Comparison of ENCODE assay signal across 8 cellular contexts in genomic region chr16:11583889-11584565, GRCh38. TPM values are rescaled to one million over a fixed set of nuclear protein-coding genes. Genes with fewer than 3 reads are reported as not detected.
A peak's percentile ranks its signal among the peaks of the same experiment; 100 is the strongest.
DNase-seq lines count a peak whose midpoint lies in the region; ATAC-seq, FAIRE-seq and TF ChIP-seq lines count a peak whose summit lies in the region.

No MANE protein-coding gene starts in this region.

- peak overlapping the region; percentile 99 to 100 for H3K27ac ChIP-seq in A549
- no peak overlapping the region; the same call in 1 of the 2 replicates for H3K27ac ChIP-seq in HEK293 (ENCODE audit: extremely low read depth, low read depth, low read length)
- peak overlapping the region; percentile 71 to 97 for H3K27ac ChIP-seq in uterus

- peak overlapping the region; percentile 97 for H3K4me2 ChIP-seq in A549

- no peak for FAIRE-seq in A549 (lab: Jason Lieb, UNC)

- CTCF ChIA-PET in A549 (lab: Yijun Ruan, JAX), result interaction anchor here (0.6 to 1.4 kb wide), 3 partner anchors 27 to 71 kb away, joined by 3 to 9 read pairs (median 4); no protein-coding TSS in a partner anchor
- CTCF ChIA-PET in HEK293 (lab: Yijun Ruan, JAX), result interaction anchor here (0.5 to 1.1 kb wide), 6 partner anchors 10 to 668 kb away, joined by 3 to 4 read pairs (median 3); no protein-coding TSS in a partner anchor

- peaks cover 21% of the 10 kb centered on the region for H3K4me1 Mint-ChIP-seq in activated T-helper 17 cell treated with anti-CD3 and anti-CD28 coated beads, Interleukin-2, amount 50 U/mL, for 72 hours

- TF ChIP-seq CTCF in A549 (IDR thresholded peaks at IDR 0.05) (no peak), HEK293 (tag by site-specific recombination; IDR thresholded peaks at IDR 0.05) (no peak), uterus (IDR thresholded peaks at IDR 0.05) (no peak), GM13976 (IDR thresholded peaks at IDR 0.05; ENCODE audit: borderline replicate concordance, control extremely low read depth, extremely low read depth, insufficient read depth, missing control alignments) (no peak)

- DNase-seq in A549 (ENCODE audit: low read depth in 1 of 2, low spot score in 1 of 2) (peak in 1 of 2 experiments; percentile 69), left colon (peak; percentile 61 to 65), uterus (no peak), GM13976 (ENCODE audit: low spot score) (no peak), NCI-H2107 treated with DMSO at 0.1 percent for 48 hours (lab: John Stamatoyannopoulos, UW; ENCODE audit: unreplicated experiment) (no peak), foreskin melanocyte (no peak)

- H3K36me3 ChIP-seq in HEK293 (ENCODE audit: control insufficient read depth in 2 of 2, insufficient read depth in 1 of 2, low read length in 2 of 2), result no peaks in the 10 kb centered on the region
- no peaks in the 10 kb centered on the region for H3K36me3 ChIP-seq in uterus

- H3K27ac Mint-ChIP-seq in activated T-helper 17 cell treated with anti-CD3 and anti-CD28 coated beads, Interleukin-2, amount 50 U/mL, for 72 hours, result peak overlapping the region; percentile 35

- 5% methylated on average over 7 of the region's 7 CpGs for WGBS in A549 (ENCODE audit: missing lambda C conversion rate)

- TF ChIP-seq EP300 in A549 (IDR thresholded peaks at IDR 0.05), result no peak; a peak in 1 of 5 replicates

- POLR2A ChIA-PET in A549 (lab: Yijun Ruan, JAX) (interaction anchor here (2.5 kb wide), 1 partner anchor 56 kb away, joined by 10 read pairs; no protein-coding TSS in a partner anchor), HEK293 (lab: Yijun Ruan, JAX) (interaction anchor here (0.6 kb wide), 1 partner anchor 131 kb away, joined by 4 read pairs; no protein-coding TSS in a partner anchor)

- H3K9me3 Mint-ChIP-seq in activated T-helper 17 cell treated with anti-CD3 and anti-CD28 coated beads, Interleukin-2, amount 50 U/mL, for 72 hours, result no peaks in the 10 kb centered on the region

- TF ChIP-seq POLR2A in A549 (IDR thresholded peaks at IDR 0.05; ENCODE audit: low read length) (no peak), uterus (IDR thresholded peaks at IDR 0.05) (no peak)

- TF ChIP-seq RAD21 in A549 (conservative IDR thresholded peaks at IDR 0.05 in 1 of 2, IDR thresholded peaks at IDR 0.05 in 1 of 2), result no peak

- H3K27me3 Mint-ChIP-seq in activated T-helper 17 cell treated with anti-CD3 and anti-CD28 coated beads, Interleukin-2, amount 50 U/mL, for 72 hours, result no peaks in the 10 kb centered on the region

- H3K36me3 Mint-ChIP-seq in activated T-helper 17 cell treated with anti-CD3 and anti-CD28 coated beads, Interleukin-2, amount 50 U/mL, for 72 hours (ENCODE audit: low read depth), result peaks cover 56% of the 10 kb centered on the region

- intact Hi-C loops in left colon (cut with DNase I, micrococcal nuclease) (no loop called here), uterus (cut with DNase I; ENCODE audit: low total_unique reads) (no loop called here)

- ATAC-seq in A549 (peak in 1 of 2 experiments; percentile 3; a peak in 2 of 6 replicates), left colon (peak; percentile 74)
- peak; percentile 11 for ATAC-seq in activated T-helper 17 cell treated with anti-CD3 and anti-CD28 coated beads, Interleukin-2, amount 50 U/mL, for 72 hours (replicated peaks)

- peak overlapping the region; percentile 75 for H3K4me3 Mint-ChIP-seq in activated T-helper 17 cell treated with anti-CD3 and anti-CD28 coated beads, Interleukin-2, amount 50 U/mL, for 72 hours

- peak overlapping the region; percentile 93 for H3K4me3 ChIP-seq in A549
- H3K4me3 ChIP-seq in HEK293 (ENCODE audit: low read depth, low read length), result no peak overlapping the region
- H3K4me3 ChIP-seq in uterus, result peak overlapping the region in 1 of 2 donors; percentile 5

- peaks cover 60% of the 10 kb centered on the region for H3K4me1 ChIP-seq in A549
- peaks cover 15% of the 10 kb centered on the region for H3K4me1 ChIP-seq in HEK293 (ENCODE audit: control insufficient read depth, insufficient read depth, low read length)
- no peaks in the 10 kb centered on the region for H3K4me1 ChIP-seq in uterus

- in situ Hi-C loops in GM13976 (cut with MboI; ENCODE audit: low sequenced_read_pairs, unreplicated experiment), result no loop called here

- H3K9me3 ChIP-seq in A549 (no peaks in the 10 kb centered on the region), HEK293 (ENCODE audit: control insufficient read depth, insufficient read depth, low read depth, low read length) (no peaks in the 10 kb centered on the region), uterus (no peaks in the 10 kb centered on the region)

- H3K27me3 ChIP-seq in uterus, result no peaks in the 10 kb centered on the region

TF ChIP-seq in A549, 52 proteins besides CTCF, POLR2A, EP300 and RAD21:
- TF ChIP-seq KDM1A (IDR thresholded peaks at IDR 0.05; ENCODE audit: low read depth), result no peak
- TF ChIP-seq EHF (CRISPR knock-in tag; IDR thresholded peaks at IDR 0.05), result no peak
- no peak for TF ChIP-seq RFX5 (IDR thresholded peaks at IDR 0.05)
- no peak for TF ChIP-seq EHMT2 (IDR thresholded peaks at IDR 0.05; ENCODE audit: low read depth)
- TF ChIP-seq GATA3 (IDR thresholded peaks at IDR 0.05; ENCODE audit: borderline replicate concordance), result peak; percentile 43; the same call in 1 of the 2 replicates

TF ChIP-seq in HEK293, 187 proteins besides CTCF, POLR2A, EP300 and RAD21 (continues in another document):
- TF ChIP-seq ZNF623 (tag by site-specific recombination; IDR thresholded peaks at IDR 0.05) (no peak), OVOL3 (tag by site-specific recombination; IDR thresholded peaks at IDR 0.05) (no peak), ZNF302 (tag by site-specific recombination; IDR thresholded peaks at IDR 0.05; ENCODE audit: low read depth) (no peak), ZNF133 (tag by site-specific recombination; IDR thresholded peaks at IDR 0.05) (no peak), ZNF654 (tag by site-specific recombination; IDR thresholded peaks at IDR 0.05; ENCODE audit: low read depth) (no peak), ZNF366 (tag by site-specific recombination; conservative IDR thresholded peaks at IDR 0.05) (0 out of 2 replicates have a peak, but pooled peaks have one; percentile 25), SCRT1 (tag by site-specific recombination; IDR thresholded peaks at IDR 0.05; ENCODE audit: borderline replicate concordance) (no peak), ZBTB21 (tag by site-specific recombination; IDR thresholded peaks at IDR 0.05) (no peak), KLF9 (tag by site-specific recombination; IDR thresholded peaks at IDR 0.05; ENCODE audit: low read depth) (no peak), MYNN (tag by site-specific recombination; IDR thresholded peaks at IDR 0.05; ENCODE audit: borderline replicate concordance) (no peak), ZNF610 (tag by site-specific recombination; IDR thresholded peaks at IDR 0.05; ENCODE audit: borderline replicate concordance) (no peak), PRDM6 (tag by site-specific recombination; IDR thresholded peaks at IDR 0.05) (peak; percentile 79)
- TF ChIP-seq, protein P1, sequence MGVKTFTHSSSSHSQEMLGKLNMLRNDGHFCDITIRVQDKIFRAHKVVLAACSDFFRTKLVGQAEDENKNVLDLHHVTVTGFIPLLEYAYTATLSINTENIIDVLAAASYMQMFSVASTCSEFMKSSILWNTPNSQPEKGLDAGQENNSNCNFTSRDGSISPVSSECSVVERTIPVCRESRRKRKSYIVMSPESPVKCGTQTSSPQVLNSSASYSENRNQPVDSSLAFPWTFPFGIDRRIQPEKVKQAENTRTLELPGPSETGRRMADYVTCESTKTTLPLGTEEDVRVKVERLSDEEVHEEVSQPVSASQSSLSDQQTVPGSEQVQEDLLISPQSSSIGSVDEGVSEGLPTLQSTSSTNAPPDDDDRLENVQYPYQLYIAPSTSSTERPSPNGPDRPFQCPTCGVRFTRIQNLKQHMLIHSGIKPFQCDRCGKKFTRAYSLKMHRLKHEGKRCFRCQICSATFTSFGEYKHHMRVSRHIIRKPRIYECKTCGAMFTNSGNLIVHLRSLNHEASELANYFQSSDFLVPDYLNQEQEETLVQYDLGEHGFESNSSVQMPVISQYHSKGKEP (tag by site-specific recombination; IDR thresholded peaks at IDR 0.05), result no peak

RNA-seq across cellular contexts. Expression of gene LITAF, which starts 2.7 kb away (rescaled TPM):
- polyA plus RNA-seq in A549 (2011; rRNA removed) (197 and 216 TPM in 2 replicates), A549 (2017; fragmentation: RNase III; extraction: RNeasy Plus Mini Kit Qiagen cat#74134 plus additional on column Dnase treatment) (197 to 227 TPM (median 218 TPM) in 3 replicates)
- 250 and 441 TPM in 2 replicates for polyA plus RNA-seq in A549 (2012; cell fraction: cytosol; rRNA removed)
- polyA plus RNA-seq in A549 (2012; cell fraction: nucleus; rRNA removed), result 173 and 229 TPM in 2 replicates
- polyA minus RNA-seq in A549 (2011; rRNA and poly(A)+ RNA removed), result 215 and 242 TPM in 2 replicates
- total RNA-seq in activated T-helper 17 cell treated with anti-CD3 and anti-CD28 coated beads, Interleukin-2, amount 50 U/mL, for 72 hours, result 10 to 100 TPM; 66.0 to 82.9 TPM
- total RNA-seq in left colon (100 to 1,000 TPM; 171 to 240 TPM), uterus (100 to 1,000 TPM in 1 of 4 donors, 10 to 100 TPM in 3; 46.9 to 163 (median 73.2) TPM)

Comparison
In these comparisons a context has a peak if more than half of its experiments do, and no peak if none do; other contexts are left out.
1. DNase-seq: peak in left colon (2 of 2); none in uterus (0 of 2), GM13976 (single experiment), NCI-H2107 treated with DMSO at 0.1 percent for 48 hours (single experiment) and foreskin melanocyte (single experiment).